28 cellular contexts compared by ENCODE assay signal in genomic region chr22:33007485-33007884, GRCh38. TPM values are rescaled to one million over a fixed set of nuclear protein-coding genes. Genes with fewer than 3 reads are reported as not detected.
"Had no signal": no experiment of that assay in that cellular context is flagged by ENCODE, and none has a peak within 500 bp of the region (broad histone marks: within the 10 kb centered on the region; RNA-seq: fewer than 3 reads in every experiment).

No MANE protein-coding gene starts in this region.

- H3K9me3 ChIP-seq: ascending aorta had no signal

- H3K27me3 ChIP-seq: ascending aorta, breast epithelium, cardiac muscle cell had no signal

- DNase-seq: activated CD4-positive, alpha-beta memory T cell treated with anti-CD3 and anti-CD28 coated beads, Interleukin-2, amount 10 ng/mL, durations not matched to agents 7 days and 5 days; activated CD4-positive, alpha-beta T cell treated with anti-CD3 and anti-CD28 coated beads for 1 hour; activated CD4-positive, alpha-beta T cell treated with anti-CD3 and anti-CD28 coated beads for 4 hours; activated CD4-positive, alpha-beta T cell treated with anti-CD3 and anti-CD28 coated beads, Interleukin-2, amount 10 ng/mL, durations not matched to agents 7 days and 5 days; activated CD4-positive, alpha-beta T cell treated with anti-CD3 and anti-CD28 coated beads, Interleukin-2, amount 50 U/mL, for 4 hours; activated CD8-positive, alpha-beta memory T cell treated with anti-CD3 and anti-CD28 coated beads, Interleukin-2, amount 50 U/mL, for 48 hours; activated gamma-delta T cell; activated naive CD4-positive, alpha-beta T cell; activated naive CD4-positive, alpha-beta T cell treated with anti-CD3 and anti-CD28 coated beads, Interleukin-2, amount 10 ng/mL, durations not matched to agents 7 days and 5 days; activated naive CD8-positive, alpha-beta T cell treated with anti-CD3 and anti-CD28 coated beads, Interleukin-2, amount 10 ng/mL, durations not matched to agents 7 days and 5 days; activated T-cell treated with anti-CD3 and anti-CD28 coated beads for 4 hours; activated T-cell treated with anti-CD3 and anti-CD28 coated beads, Interleukin-2, amount 50 U/mL, for 24 hours; activated T-cell treated with anti-CD3 and anti-CD28 coated beads, Interleukin-2, amount 50 U/mL, for 72 hours; cortex of kidney; dermis blood vessel endothelial cell; effector CD4-positive, alpha-beta T cell; effector memory CD8-positive, alpha-beta T cell; erythroblast; foreskin fibroblast; T-helper 2 cell had no signal

- H3K4me3 ChIP-seq: ascending aorta, breast epithelium, cardiac muscle cell had no signal

- H3K4me1 ChIP-seq: ascending aorta, breast epithelium had no signal

- H3K27ac ChIP-seq: ascending aorta, breast epithelium, cardiac muscle cell, VCaP had no signal

- H3K36me3 ChIP-seq: ascending aorta, breast epithelium, cardiac muscle cell had no signal

- ATAC-seq: activated naive CD4-positive, alpha-beta T cell treated with anti-CD3 and anti-CD28 coated beads, Interleukin-2, amount 50 U/mL, for 72 hours; activated T-cell treated with anti-CD3 and anti-CD28 coated beads, Interleukin-2, amount 50 U/mL, for 72 hours; effector memory CD8-positive, alpha-beta T cell; WTC11 had no signal

RNA-seq across cellular contexts. Expression of gene SYN3, which starts 50.7 kb away (rescaled TPM):
- total RNA-seq: activated CD4-positive, alpha-beta memory T cell treated with anti-CD3 and anti-CD28 coated beads, Interleukin-2, amount 10 ng/mL, durations not matched to agents 7 days and 5 days; activated CD4-positive, alpha-beta T cell treated with anti-CD3 and anti-CD28 coated beads, Interleukin-2, amount 10 ng/mL, durations not matched to agents 7 days and 5 days; activated naive CD4-positive, alpha-beta T cell treated with anti-CD3 and anti-CD28 coated beads, Interleukin-2, amount 50 U/mL, for 72 hours; activated naive CD8-positive, alpha-beta T cell treated with anti-CD3 and anti-CD28 coated beads, Interleukin-2, amount 10 ng/mL, durations not matched to agents 7 days and 5 days; activated T-cell treated with anti-CD3 and anti-CD28 coated beads, Interleukin-2, amount 50 U/mL, for 72 hours; ascending aorta; chondrocyte; T-helper 1 cell treated with Interleukin-12 subunit alpha and Interleukin-12 subunit beta and Interleukin-4 antibody, amounts not matched to agents 30 ng/mL and 1 ng/mL, for 36 hours had no signal
